In genomic region chr5:52800394-52801213, GRCh38 we compare ENCODE assay signal across 1 cellular context.
A peak's percentile ranks its signal among the peaks of the same experiment; 100 is the strongest.
TF ChIP-seq lines count a peak whose summit lies in the region.

No MANE protein-coding gene starts in this region.

TF ChIP-seq in HepG2, 621 proteins besides CTCF, POLR2A, EP300 and RAD21 (continued from another document and continues in another):
- TF ChIP-seq GRHL1 (CRISPR knock-in tag; conservative IDR thresholded peaks at IDR 0.05) (no peak), ZNF468 (CRISPR knock-in tag; IDR thresholded peaks at IDR 0.05) (peak; percentile 9; the same call in 1 of the 2 replicates), MED13 (CRISPR knock-in tag; IDR thresholded peaks at IDR 0.05) (no peak), ZNF30 (CRISPR knock-in tag; IDR thresholded peaks at IDR 0.05) (no peak), NR1H2 (CRISPR knock-in tag; IDR thresholded peaks at IDR 0.05; ENCODE audit: borderline replicate concordance, low read depth) (peak; percentile 69; the same call in 1 of the 2 replicates), ZNF570 (CRISPR knock-in tag; IDR thresholded peaks at IDR 0.05; ENCODE audit: borderline replicate concordance) (no peak), ZNF564 (CRISPR knock-in tag; IDR thresholded peaks at IDR 0.05) (0 out of 2 replicates have a peak, but pooled peaks have one; percentile 54), ZFP37 (CRISPR knock-in tag; IDR thresholded peaks at IDR 0.05; ENCODE audit: borderline replicate concordance) (peak; percentile 73; the same call in 1 of the 2 replicates), TRIM22 (IDR thresholded peaks at IDR 0.05) (no peak), MXD3 (CRISPR knock-in tag; IDR thresholded peaks at IDR 0.05) (0 out of 2 replicates have a peak, but pooled peaks have one; percentile 15), AGO2 (optimal IDR thresholded peaks at IDR 0.05; ENCODE audit: low read depth, low read length) (peak; percentile 84), RBFOX2 (IDR thresholded peaks at IDR 0.05; ENCODE audit: low read depth, low read length) (peak; percentile 46; the same call in 1 of the 2 replicates), DDIT3 (CRISPR knock-in tag; IDR thresholded peaks at IDR 0.05) (no peak), YEATS4 (CRISPR knock-in tag; IDR thresholded peaks at IDR 0.05; ENCODE audit: borderline replicate concordance) (peak; percentile 72), ZNF280B (CRISPR knock-in tag; IDR thresholded peaks at IDR 0.05; ENCODE audit: borderline replicate concordance) (0 out of 2 replicates have a peak, but pooled peaks have one; percentile 52), RFXAP (CRISPR knock-in tag; IDR thresholded peaks at IDR 0.05; ENCODE audit: borderline replicate concordance) (0 out of 2 replicates have a peak, but pooled peaks have one; percentile 19), ZNF547 (CRISPR knock-in tag; IDR thresholded peaks at IDR 0.05) (0 out of 2 replicates have a peak, but pooled peaks have one; percentile 75), ZBTB8A (CRISPR knock-in tag; IDR thresholded peaks at IDR 0.05; ENCODE audit: borderline replicate concordance, low read depth) (0 out of 2 replicates have a peak, but pooled peaks have one; percentile 9), AKNA (CRISPR knock-in tag; IDR thresholded peaks at IDR 0.05; ENCODE audit: borderline replicate concordance) (no peak), SP5 (CRISPR knock-in tag; IDR thresholded peaks at IDR 0.05; ENCODE audit: borderline replicate concordance, low read depth) (0 out of 2 replicates have a peak, but pooled peaks have one; percentile 32), ZSCAN22 (CRISPR knock-in tag; IDR thresholded peaks at IDR 0.05) (0 out of 2 replicates have a peak, but pooled peaks have one; percentile 47), ZHX2 (IDR thresholded peaks at IDR 0.05; ENCODE audit: low read depth) (no peak), ZHX2 (CRISPR knock-in tag; IDR thresholded peaks at IDR 0.05; ENCODE audit: borderline replicate concordance) (peak; percentile 72; the same call in 1 of the 2 replicates), FOXP1 (IDR thresholded peaks at IDR 0.05) (no peak), FOXP1 (CRISPR knock-in tag; IDR thresholded peaks at IDR 0.05) (no peak), ZKSCAN1 (IDR thresholded peaks at IDR 0.05; ENCODE audit: low read length) (no peak), ZNF687 (CRISPR knock-in tag; IDR thresholded peaks at IDR 0.05) (peak; percentile 98), ZNF431 (CRISPR knock-in tag; IDR thresholded peaks at IDR 0.05; ENCODE audit: borderline replicate concordance, low read depth) (peak; percentile 44), POLR2G (IDR thresholded peaks at IDR 0.05; ENCODE audit: low read depth, low read length) (peak; percentile 33; the same call in 1 of the 2 replicates), ZNF205 (CRISPR knock-in tag; IDR thresholded peaks at IDR 0.05) (0 out of 2 replicates have a peak, but pooled peaks have one; percentile 36)
